In the genomic region with DNA sequence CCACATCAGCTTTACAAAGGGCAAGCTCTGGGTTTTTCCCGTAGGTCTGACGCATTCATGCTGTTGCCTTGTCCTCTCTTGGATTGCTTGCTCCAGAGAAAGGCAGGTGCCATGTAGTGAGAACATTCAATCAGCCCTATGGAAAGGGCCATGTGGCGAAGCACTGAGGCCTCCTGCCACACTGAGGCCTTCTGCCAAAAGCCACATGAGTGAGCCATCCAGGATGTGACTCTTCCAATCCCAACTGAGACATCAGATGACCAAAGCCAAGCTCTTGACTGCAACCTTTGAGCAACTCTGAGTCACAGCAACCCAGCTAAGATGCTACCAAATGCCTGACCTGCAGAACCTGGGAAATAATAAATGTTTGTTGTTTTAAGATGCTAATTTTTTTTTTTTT, we compare ENCODE assay signal across 22 cellular contexts. TPM values are rescaled to one million over a fixed set of nuclear protein-coding genes. Genes with fewer than 3 reads are reported as not detected.
DNase-seq lines count a peak whose midpoint lies in the region; ATAC-seq, FAIRE-seq and TF ChIP-seq lines count a peak whose summit lies in the region.
"Had no signal": no experiment of that assay in that cellular context is flagged by ENCODE, and none has a peak within 500 bp of the region (broad histone marks: within the 10 kb centered on the region; RNA-seq: fewer than 3 reads in every experiment).

No MANE protein-coding gene starts in this region.

- H3K36me3 ChIP-seq in breast epithelium, result no peaks in the 10 kb centered on the region
- H3K36me3 ChIP-seq in bronchial epithelial cell (ENCODE audit: control insufficient read depth, insufficient read depth, low read length), result no peaks in the 10 kb centered on the region
- H3K36me3 ChIP-seq: upper lobe of right lung had no signal

- H3K27ac Mint-ChIP-seq in MCF 10A (ENCODE audit: low read depth, unreplicated experiment), result no peak overlapping the region
- H3K27ac Mint-ChIP-seq: activated CD8-positive, alpha-beta T cell treated with anti-CD3 and anti-CD28 coated beads for 36 hours; stimulated activated naive CD8-positive, alpha-beta T cell treated with anti-CD3 and anti-CD28 coated beads, Interleukin-15, Interleukin-2, amounts not matched to agents 100 ng/mL and 50 ng/mL, for 24 hours had no signal

- TF ChIP-seq CTCF in MCF 10A (IDR thresholded peaks at IDR 0.05; ENCODE audit: unreplicated experiment) (no peak), breast epithelium (IDR thresholded peaks at IDR 0.05) (no peak), bronchial epithelial cell (IDR thresholded peaks at IDR 0.05; ENCODE audit: insufficient read depth, low read length, severe bottlenecking) (no peak)

- TF ChIP-seq POLR2A in breast epithelium (IDR thresholded peaks at IDR 0.05), result no peak

- H3K36me3 Mint-ChIP-seq in MCF 10A (ENCODE audit: insufficient read depth, unreplicated experiment), result no peaks in the 10 kb centered on the region
- H3K36me3 Mint-ChIP-seq: activated naive CD8-positive, alpha-beta T cell treated with anti-CD3 and anti-CD28 coated beads, Interleukin-2, amount 10 ng/mL, durations not matched to agents 7 days and 5 days had no signal

- H3K4me1 Mint-ChIP-seq in MCF 10A (ENCODE audit: insufficient read depth, unreplicated experiment), result no peaks in the 10 kb centered on the region
- H3K4me1 Mint-ChIP-seq: neural crest cell had no signal

- intact Hi-C loops in MCF 10A (cut with micrococcal nuclease) (no loop called here), breast epithelium (cut with DNase I; ENCODE audit: low total_unique reads) (no loop called here)

- peaks cover 35% of the 10 kb centered on the region for H3K27me3 Mint-ChIP-seq in MCF 10A (ENCODE audit: insufficient read depth, unreplicated experiment)

- POLR2A ChIA-PET in MCF 10A (lab: Yijun Ruan, JAX), result interaction anchor here (1.0 to 3.0 kb wide), 2 partner anchors 17 to 21 kb away, joined by 3 to 10 read pairs; partner anchors contain the start of gene TBRG1

- no peak overlapping the region for H3K27ac ChIP-seq in breast epithelium
- H3K27ac ChIP-seq: RWPE1, upper lobe of right lung had no signal

- H3K27me3 ChIP-seq in breast epithelium (no peaks in the 10 kb centered on the region), bronchial epithelial cell (ENCODE audit: control insufficient read depth, insufficient read depth, low read length) (no peaks in the 10 kb centered on the region)
- H3K27me3 ChIP-seq: upper lobe of right lung had no signal

- CTCF ChIA-PET in MCF 10A (lab: Yijun Ruan, JAX), result interaction anchor here (0.6 kb wide), 1 partner anchor 169 kb away, joined by 7 read pairs; no protein-coding TSS in a partner anchor

- no TSS peak for BruUV-seq in MCF 10A (replicated peaks; lab: Mats Ljungman, UMichigan)

- H3K9me3 Mint-ChIP-seq in MCF 10A (ENCODE audit: unreplicated experiment), result no peaks in the 10 kb centered on the region
- H3K9me3 Mint-ChIP-seq: activated CD8-positive, alpha-beta T cell treated with anti-CD3 and anti-CD28 coated beads for 36 hours; activated naive CD8-positive, alpha-beta T cell treated with anti-CD3 and anti-CD28 coated beads, Interleukin-2, amount 10 ng/mL, durations not matched to agents 7 days and 5 days; stimulated activated naive CD8-positive, alpha-beta T cell treated with anti-CD3 and anti-CD28 coated beads, Interleukin-15, Interleukin-2, amounts not matched to agents 100 ng/mL and 50 ng/mL, for 24 hours had no signal

- no peak overlapping the region for H3K4me3 Mint-ChIP-seq in MCF 10A (ENCODE audit: unreplicated experiment)
- H3K4me3 Mint-ChIP-seq: activated CD8-positive, alpha-beta T cell treated with anti-CD3 and anti-CD28 coated beads for 36 hours; activated naive CD8-positive, alpha-beta T cell treated with anti-CD3 and anti-CD28 coated beads, Interleukin-2, amount 10 ng/mL, durations not matched to agents 7 days and 5 days; neural crest cell; stimulated activated naive CD8-positive, alpha-beta T cell treated with anti-CD3 and anti-CD28 coated beads, Interleukin-15, Interleukin-2, amounts not matched to agents 100 ng/mL and 50 ng/mL, for 24 hours had no signal

- H3K4me3 ChIP-seq in breast epithelium, result no peak overlapping the region
- H3K4me3 ChIP-seq in bronchial epithelial cell (ENCODE audit: low read depth, low read length), result no peak overlapping the region
- H3K4me3 ChIP-seq: upper lobe of right lung had no signal

- ATAC-seq in GM18498 (IDR thresholded peaks at IDR 0.05; ENCODE audit: unreplicated experiment), result no peak
- ATAC-seq: activated CD8-positive, alpha-beta T cell treated with anti-CD3 and anti-CD28 coated beads for 36 hours; upper lobe of right lung had no signal

- no peaks in the 10 kb centered on the region for H3K4me1 ChIP-seq in breast epithelium
- H3K4me1 ChIP-seq: upper lobe of right lung had no signal

- DNase-seq in MCF 10A (ENCODE audit: unreplicated experiment) (peak; percentile 52), breast epithelium (ENCODE audit: low spot score in 2 of 2) (no peak), MV-4-11 (lab: John Stamatoyannopoulos, UW) (peak; percentile 34), bronchial epithelial cell (ENCODE audit: low read depth) (peak; percentile 28), NCI-H187 treated with DMSO at 0.1 percent for 48 hours (lab: John Stamatoyannopoulos, UW) (no peak), DMS114 treated with DMSO at 0.1 percent for 48 hours (lab: John Stamatoyannopoulos, UW; ENCODE audit: unreplicated experiment) (no peak)
- DNase-seq in stimulated activated CD4-positive, alpha-beta T cell treated with anti-CD3 and anti-CD28 coated beads, Interleukin-2, amount 100 ng/mL, for 48 hours, result no peak
- DNase-seq: activated CD8-positive, alpha-beta T cell treated with anti-CD3 and anti-CD28 coated beads for 36 hours; activated naive CD8-positive, alpha-beta T cell treated with anti-CD3 and anti-CD28 coated beads, Interleukin-2, amount 10 ng/mL, durations not matched to agents 7 days and 5 days; caudate nucleus; effector CD4-positive, alpha-beta T cell; hypothalamus; kidney; NCI-H2171 treated with DMSO at 0.1 percent for 48 hours; stimulated activated CD4-positive, alpha-beta T cell treated with anti-CD3 and anti-CD28 coated beads, Interleukin-12 subunit alpha, Interleukin-12 subunit beta, amount 100 ng/mL, for 4 hours; upper lobe of right lung had no signal

- no peak for FAIRE-seq in bronchial epithelial cell (lab: Jason Lieb, UNC)
- FAIRE-seq: kidney had no signal

- no peaks in the 10 kb centered on the region for H3K9me3 ChIP-seq in breast epithelium
- H3K9me3 ChIP-seq: upper lobe of right lung had no signal

RNA-seq across cellular contexts. Expression of gene PANX3, which starts 9.0 kb away (rescaled TPM):
- total RNA-seq in MCF 10A (2022) (not detected in 2 replicates), breast epithelium (not detected), bronchial epithelial cell (not detected in 2 replicates)
- total RNA-seq: activated CD8-positive, alpha-beta T cell treated with anti-CD3 and anti-CD28 coated beads for 36 hours; activated naive CD8-positive, alpha-beta T cell treated with anti-CD3 and anti-CD28 coated beads, Interleukin-2, amount 10 ng/mL, durations not matched to agents 7 days and 5 days; G401; kidney; neural crest cell; pulmonary artery endothelial cell; upper lobe of right lung had no signal

RNA-seq across cellular contexts. Expression of gene TBRG1, which starts 20.5 kb away (rescaled TPM):
- 46.9 and 54.0 TPM in 2 replicates for total RNA-seq in MCF 10A (2022)
- total RNA-seq in breast epithelium, result 10 to 100 TPM; 34.7 to 49.0 (median 34.9) TPM
- total RNA-seq in bronchial epithelial cell, result 21.9 and 28.0 TPM in 2 replicates

RNA-seq across cellular contexts. Expression of gene OR8A1, which starts 32.4 kb away (rescaled TPM):
- not detected in 2 replicates for total RNA-seq in MCF 10A (2022)
- total RNA-seq in breast epithelium, result not detected
- not detected in 2 replicates for total RNA-seq in bronchial epithelial cell
- total RNA-seq: activated CD8-positive, alpha-beta T cell treated with anti-CD3 and anti-CD28 coated beads for 36 hours; activated naive CD8-positive, alpha-beta T cell treated with anti-CD3 and anti-CD28 coated beads, Interleukin-2, amount 10 ng/mL, durations not matched to agents 7 days and 5 days; G401; kidney; neural crest cell; pulmonary artery endothelial cell; upper lobe of right lung had no signal

RNA-seq across cellular contexts. Expression of gene OR8B12, which starts 58.7 kb away (rescaled TPM):
- total RNA-seq in MCF 10A (2022) (not detected in 2 replicates), breast epithelium (not detected), bronchial epithelial cell (not detected in 2 replicates)
- total RNA-seq: activated CD8-positive, alpha-beta T cell treated with anti-CD3 and anti-CD28 coated beads for 36 hours; activated naive CD8-positive, alpha-beta T cell treated with anti-CD3 and anti-CD28 coated beads, Interleukin-2, amount 10 ng/mL, durations not matched to agents 7 days and 5 days; G401; kidney; neural crest cell; pulmonary artery endothelial cell; upper lobe of right lung had no signal

Comparison
In these comparisons a context has a peak if more than half of its experiments do, and no peak if none do; other contexts are left out.
1. DNase-seq: peak in MCF 10A (single experiment), MV-4-11 (single experiment) and bronchial epithelial cell (single experiment); none in breast epithelium (0 of 2), NCI-H187 treated with DMSO at 0.1 percent for 48 hours (single experiment), stimulated activated CD4-positive, alpha-beta T cell treated with anti-CD3 and anti-CD28 coated beads, Interleukin-2, amount 100 ng/mL, for 48 hours (0 of 2) and DMS114 treated with DMSO at 0.1 percent for 48 hours (single experiment).